17 cellular contexts compared by ENCODE assay signal in genomic region chr20:58160451-58161051, GRCh38.
DNase-seq lines count a peak whose midpoint lies in the region; ATAC-seq, FAIRE-seq and TF ChIP-seq lines count a peak whose summit lies in the region.
"Had no signal": no experiment of that assay in that cellular context is flagged by ENCODE, and none has a peak within 500 bp of the region (broad histone marks: within the 10 kb centered on the region; RNA-seq: fewer than 3 reads in every experiment).

No MANE protein-coding gene starts in this region.

- POLR2A ChIA-PET in Caco-2 (lab: Charles Lee), result no interaction called here

- H3K4me2 ChIP-seq in astrocyte (ENCODE audit: low read length), result peak overlapping the region; percentile 59
- H3K4me2 ChIP-seq: PC-9 had no signal

- peaks cover 5% of the 10 kb centered on the region for H3K4me1 Mint-ChIP-seq in astrocyte (ENCODE audit: low read depth, unreplicated experiment)
- no peaks in the 10 kb centered on the region for H3K4me1 Mint-ChIP-seq in Caco-2 (ENCODE audit: low read depth, unreplicated experiment)
- H3K4me1 Mint-ChIP-seq: naive thymus-derived CD4-positive, alpha-beta T cell had no signal

- H3K36me3 Mint-ChIP-seq in astrocyte (ENCODE audit: low read depth, unreplicated experiment) (no peaks in the 10 kb centered on the region), Caco-2 (ENCODE audit: insufficient read depth, unreplicated experiment) (no peaks in the 10 kb centered on the region)
- H3K36me3 Mint-ChIP-seq: naive thymus-derived CD4-positive, alpha-beta T cell had no signal

- no peak overlapping the region for H3K4me3 Mint-ChIP-seq in astrocyte (ENCODE audit: unreplicated experiment)
- H3K4me3 Mint-ChIP-seq in Caco-2 (ENCODE audit: unreplicated experiment), result no peak overlapping the region
- H3K4me3 Mint-ChIP-seq: activated CD8-positive, alpha-beta T cell treated with anti-CD3 and anti-CD28 coated beads, Interleukin-2, amount 10 ng/mL, durations not matched to agents 7 days and 5 days; activated T-helper 1 cell treated with anti-CD3 and anti-CD28 coated beads, Interleukin-12 subunit alpha, Interleukin-12 subunit beta, Interleukin-2, Interleukin-4 antibody, amounts not matched to agents 30 ng/mL and 10 ng/mL and 1 ng/mL, durations not matched to agents 14 hours and 24 hours and 36 hours; naive thymus-derived CD4-positive, alpha-beta T cell had no signal

- H3K27me3 Mint-ChIP-seq in astrocyte (ENCODE audit: low read depth, unreplicated experiment) (peaks cover 44% of the 10 kb centered on the region), Caco-2 (ENCODE audit: insufficient read depth, unreplicated experiment) (peaks cover 41% of the 10 kb centered on the region)

- intact Hi-C loops in Caco-2 (cut with micrococcal nuclease; ENCODE audit: unreplicated experiment), result no loop called here

- H3K79me2 ChIP-seq in astrocyte (ENCODE audit: insufficient read depth, low read length), result no peaks in the 10 kb centered on the region

- ATAC-seq in gastroesophageal sphincter (peak; percentile 89), HG03460 (IDR thresholded peaks at IDR 0.05; ENCODE audit: unreplicated experiment) (no peak)
- ATAC-seq: activated CD8-positive, alpha-beta T cell treated with anti-CD3 and anti-CD28 coated beads, Interleukin-2, amount 10 ng/mL, durations not matched to agents 7 days and 5 days; naive thymus-derived CD4-positive, alpha-beta T cell had no signal

- BruUV-seq in Caco-2 (replicated peaks; lab: Mats Ljungman, UMichigan), result no TSS peak

- no peak for TF ChIP-seq POLR2A in gastroesophageal sphincter (IDR thresholded peaks at IDR 0.05)

- no peak overlapping the region for H3K4me3 ChIP-seq in astrocyte (ENCODE audit: insufficient read depth, low read depth, low read length)
- H3K4me3 ChIP-seq in gastroesophageal sphincter, result no peak overlapping the region
- H3K4me3 ChIP-seq in skin epidermis, result no peak overlapping the region
- no peak overlapping the region for H3K4me3 ChIP-seq in Caco-2 (ENCODE audit: low read depth, low read length)
- H3K4me3 ChIP-seq: coronary artery, PC-9, testis had no signal

- no peaks in the 10 kb centered on the region for H3K9me3 ChIP-seq in astrocyte (ENCODE audit: insufficient read depth, low read depth, low read length)
- no peaks in the 10 kb centered on the region for H3K9me3 ChIP-seq in gastroesophageal sphincter
- H3K9me3 ChIP-seq in Caco-2, result no peaks in the 10 kb centered on the region
- H3K9me3 ChIP-seq: testis had no signal

- peaks cover 3% of the 10 kb centered on the region for H3K9me3 Mint-ChIP-seq in astrocyte (ENCODE audit: unreplicated experiment)
- no peaks in the 10 kb centered on the region for H3K9me3 Mint-ChIP-seq in Caco-2 (ENCODE audit: unreplicated experiment)
- H3K9me3 Mint-ChIP-seq: activated T-helper 1 cell treated with anti-CD3 and anti-CD28 coated beads, Interleukin-12 subunit alpha, Interleukin-12 subunit beta, Interleukin-2, Interleukin-4 antibody, amounts not matched to agents 30 ng/mL and 10 ng/mL and 1 ng/mL, durations not matched to agents 14 hours and 24 hours and 36 hours; naive thymus-derived CD4-positive, alpha-beta T cell had no signal

- H3K9ac ChIP-seq in astrocyte (ENCODE audit: low read length), result peak overlapping the region; percentile 60

- H4K20me1 ChIP-seq in astrocyte (ENCODE audit: insufficient read depth, low read length), result no peaks in the 10 kb centered on the region

- no peak overlapping the region for H2AFZ ChIP-seq in astrocyte (ENCODE audit: low read depth, low read length)
- H2AFZ ChIP-seq: PC-9 had no signal

- H3K27ac ChIP-seq in astrocyte (ENCODE audit: low read depth, low read length) (peak overlapping the region; percentile 45), gastroesophageal sphincter (peak overlapping the region in 3 of 4 donors; percentile 38 to 75 (median 73)), skin epidermis (peak overlapping the region in 17 of 21 experiments; percentile 3 to 87 (median 65))
- H3K27ac ChIP-seq: PC-9 had no signal

- DNase-seq in GM04504 (ENCODE audit: low read depth) (peak; percentile 32), astrocyte (ENCODE audit: low read depth) (peak; percentile 26), Caco-2 (no peak), NCI-H1092 (lab: John Stamatoyannopoulos, UW) (no peak), putamen (ENCODE audit: low spot score) (no peak)
- DNase-seq: activated CD8-positive, alpha-beta T cell treated with anti-CD3 and anti-CD28 coated beads, Interleukin-2, amount 10 ng/mL, durations not matched to agents 7 days and 5 days; amygdala; C1 segment of cervical spinal cord; naive thymus-derived CD4-positive, alpha-beta T cell; PC-9; stimulated activated CD4-positive, alpha-beta T cell treated with anti-CD3 and anti-CD28 coated beads, Interleukin-1b, Interleukin-23, amount 100 ng/mL, for 48 hours; testis had no signal

- H3K4me1 ChIP-seq in astrocyte (ENCODE audit: insufficient read depth, low read length), result peaks cover 7% of the 10 kb centered on the region
- H3K4me1 ChIP-seq in gastroesophageal sphincter, result peaks cover 0 to 7% (median 0%) of the 10 kb centered on the region in 3 donors
- H3K4me1 ChIP-seq in Caco-2, result no peaks in the 10 kb centered on the region
- H3K4me1 ChIP-seq: testis had no signal

- H3K36me3 ChIP-seq in astrocyte (ENCODE audit: insufficient read depth, low read length) (no peaks in the 10 kb centered on the region), gastroesophageal sphincter (no peaks in the 10 kb centered on the region), Caco-2 (ENCODE audit: control insufficient read depth, insufficient read depth, low read length) (no peaks in the 10 kb centered on the region)

- CTCF ChIA-PET in Caco-2 (lab: Charles Lee), result no interaction called here

- TF ChIP-seq EP300 in gastroesophageal sphincter (IDR thresholded peaks at IDR 0.05), result no peak

- FAIRE-seq in astrocyte (lab: Jason Lieb, UNC), result peak; percentile 62

- TF ChIP-seq CTCF in astrocyte (IDR thresholded peaks at IDR 0.05; ENCODE audit: insufficient read depth, low read depth, low read length) (no peak), gastroesophageal sphincter (IDR thresholded peaks at IDR 0.05) (no peak), Caco-2 (IDR thresholded peaks at IDR 0.05; ENCODE audit: insufficient read depth in 1 of 2, low read depth in 1 of 2, low read length in 1 of 2, severe bottlenecking in 1 of 2, unreplicated experiment in 1 of 2) (no peak)

- H3K27me3 ChIP-seq in astrocyte (ENCODE audit: insufficient read depth, low read length) (no peaks in the 10 kb centered on the region), gastroesophageal sphincter (peaks cover 3% of the 10 kb centered on the region), Caco-2 (replicated peaks; ENCODE audit: control insufficient read depth, insufficient read depth, low read length) (peaks cover 1% of the 10 kb centered on the region; the same call in 1 of the 2 replicates)
- H3K27me3 ChIP-seq: testis had no signal

- H3K27ac Mint-ChIP-seq in astrocyte (ENCODE audit: unreplicated experiment) (no peak overlapping the region), Caco-2 (ENCODE audit: unreplicated experiment) (no peak overlapping the region)
- H3K27ac Mint-ChIP-seq: activated CD8-positive, alpha-beta T cell treated with anti-CD3 and anti-CD28 coated beads, Interleukin-2, amount 10 ng/mL, durations not matched to agents 7 days and 5 days; activated T-helper 1 cell treated with anti-CD3 and anti-CD28 coated beads, Interleukin-12 subunit alpha, Interleukin-12 subunit beta, Interleukin-2, Interleukin-4 antibody, amounts not matched to agents 30 ng/mL and 10 ng/mL and 1 ng/mL, durations not matched to agents 14 hours and 24 hours and 36 hours; naive thymus-derived CD4-positive, alpha-beta T cell had no signal

- WGBS in gastroesophageal sphincter (ENCODE audit: low coverage in 1 of 2), 2 donors, result 59 to 73% methylated on average over 8 to 11 of the region's 17 CpGs

Comparison
In these comparisons a context has a peak if more than half of its experiments do, and no peak if none do; other contexts are left out.
1. DNase-seq: peak in GM04504 (single experiment) and astrocyte (single experiment); none in Caco-2 (0 of 2), NCI-H1092 (single experiment) and putamen (single experiment).
2. Peak in every context shown above with its lines, with median percentiles within 50 percentile points of each other: H3K27ac ChIP-seq.